In the genomic region with DNA sequence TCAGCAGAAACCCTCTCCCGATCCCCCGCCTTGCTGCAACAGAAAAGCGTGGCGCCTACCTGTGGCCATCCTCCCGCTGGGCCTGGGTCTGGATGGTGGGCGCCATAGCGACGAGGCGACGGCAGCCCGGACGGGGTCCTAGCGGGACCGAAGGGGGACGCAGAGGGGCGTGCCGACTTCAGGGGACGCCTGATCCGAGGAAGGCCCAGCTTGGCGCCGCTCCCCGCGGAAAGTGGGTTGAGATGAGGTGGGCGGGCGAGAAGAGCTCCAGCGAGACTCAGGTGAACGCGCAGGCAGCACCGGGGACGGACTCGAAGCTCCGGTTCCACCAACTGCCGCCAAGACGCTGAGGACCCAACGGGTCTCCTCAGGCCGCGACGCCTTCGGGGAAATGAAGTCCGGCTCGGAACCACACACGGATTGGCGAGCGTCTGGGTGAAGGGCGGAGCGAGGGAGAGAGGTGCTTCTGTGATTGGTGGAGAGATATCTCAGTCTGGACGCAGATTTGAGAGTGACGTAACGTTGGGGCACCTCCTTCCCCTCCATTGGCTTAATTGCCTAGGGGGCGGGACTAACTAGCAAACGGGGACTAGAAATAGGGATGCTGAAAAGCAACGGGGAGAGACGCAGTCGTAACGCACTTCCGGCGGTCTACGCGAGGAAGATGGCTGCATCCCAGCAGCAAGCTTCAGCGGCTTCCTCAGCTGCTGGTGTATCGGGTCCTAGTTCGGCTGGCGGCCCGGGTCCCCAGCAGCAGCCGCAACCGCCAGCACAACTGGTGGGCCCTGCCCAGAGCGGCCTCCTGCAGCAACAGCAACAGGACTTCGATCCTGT, we compare ENCODE assay signal across 8 cellular contexts. TPM values are rescaled to one million over a fixed set of nuclear protein-coding genes. Genes with fewer than 3 reads are reported as not detected.
DNase-seq lines count a peak whose midpoint lies in the region; ATAC-seq, FAIRE-seq and TF ChIP-seq lines count a peak whose summit lies in the region.

TSS of gene MED29 (plus strand) at position 620 of the 834 bp plus-strand sequence. CDS start at position 665, 45 bp downstream.
TSS of gene PAF1 (minus strand) at position 348 of the 834 bp plus-strand sequence. CDS start at position 106, 242 bp downstream.

- H3K27ac ChIP-seq in HepG2 (ENCODE audit: extremely low read length, insufficient read depth, low read length) = peak within 1 kb of the TSS; percentile 86

- TF ChIP-seq EP300 in HepG2 (IDR thresholded peaks at IDR 0.05; ENCODE audit: low read depth in 2 of 2, low read length in 2 of 2) (no peak), HepG2 (CRISPR knock-in tag; IDR thresholded peaks at IDR 0.05; ENCODE audit: borderline replicate concordance) (0 out of 2 replicates have a peak, but pooled peaks have one; percentile 30)

- H4K20me1 ChIP-seq in HepG2 (ENCODE audit: insufficient read depth, low read length) = no peaks in the 10 kb centered on the region

- CTCF ChIA-PET in HepG2 (lab: Yijun Ruan, JAX; ENCODE audit: low intra/inter-chr PET ratio, low total read pairs) = interaction anchor here (1.3 kb wide), 1 partner anchor 21 kb away, joined by 3 read pairs; the partner anchor contains the start of gene PLEKHG2

- peak; percentile 100 for FAIRE-seq in HepG2 (lab: Jason Lieb, UNC)

- peaks cover 9 to 46% of the 10 kb centered on the region in 2 experiments for H3K36me3 ChIP-seq in HepG2 (replicated peaks in 1 of 2; ENCODE audit: control insufficient read depth in 1 of 2, insufficient read depth in 2 of 2, low read length in 2 of 2)

- H3K27me3 ChIP-seq in HepG2 (ENCODE audit: control insufficient read depth in 1 of 2, insufficient read depth in 2 of 2, low read length in 2 of 2) = no peaks in the 10 kb centered on the region

- H3K9me3 ChIP-seq in HepG2 (ENCODE audit: low read length) = no peaks in the 10 kb centered on the region

- peak; percentile 89 for ATAC-seq in GM19397 (IDR thresholded peaks at IDR 0.05; ENCODE audit: unreplicated experiment)
- ATAC-seq in HG03571 (IDR thresholded peaks at IDR 0.05; ENCODE audit: unreplicated experiment) = peak; percentile 81
- peak; percentile 96 for ATAC-seq in HepG2

- POLR2A ChIA-PET in HepG2 (lab: Yijun Ruan, JAX) = interaction anchor here (0.7 to 3.2 kb wide), 22 partner anchors 8 to 772 kb away, joined by 3 to 49 read pairs (median 6); partner anchors contain the start of genes EIF3K, PAK4, PLEKHG2 and RPS16

- peaks cover 17% of the 10 kb centered on the region for H3K79me2 ChIP-seq in HepG2 (ENCODE audit: insufficient read depth, low read length)

- TF ChIP-seq POLR2A in HepG2 (IDR thresholded peaks at IDR 0.05; ENCODE audit: insufficient read depth in 1 of 2, low read depth in 2 of 2, low read length in 2 of 2) = peak; percentile 98

- peak; percentile 57 for TF ChIP-seq CTCF in HepG2 (CRISPR knock-in tag; IDR thresholded peaks at IDR 0.05)

- 0 out of 2 replicates have a peak, but pooled peaks have one; percentile 16 for TF ChIP-seq RAD21 in HepG2 (CRISPR knock-in tag; IDR thresholded peaks at IDR 0.05)

- DNase-seq in CD1c-positive myeloid dendritic cell (ENCODE audit: extremely low spot score) (peak; percentile 99), NCI-H82 (lab: John Stamatoyannopoulos, UW) (peak; percentile 100), dermis microvascular lymphatic vessel endothelial cell (ENCODE audit: low read depth in 2 of 2) (peak; percentile 99 to 100), HepG2 (ENCODE audit: low spot score) (peak; percentile 99)
- peak; percentile 94 to 96 for DNase-seq in activated CD4-positive, alpha-beta T cell treated with anti-CD3 and anti-CD28 coated beads, Interleukin-2, amount 50 U/mL, for 48 hours
- DNase-seq in stimulated activated CD4-positive, alpha-beta T cell treated with anti-CD3 and anti-CD28 coated beads, Interleukin-4, amount 100 ng/mL, for 1 hour = peak; percentile 92

- intact Hi-C loops in HepG2 (cut with micrococcal nuclease; ENCODE audit: unreplicated experiment) = loop anchor here (1.0 kb wide), 1 partner anchor 7 kb away; no protein-coding TSS in a partner anchor

- H3K4me1 ChIP-seq in HepG2 (ENCODE audit: insufficient read depth, low read length) = peaks cover 22% of the 10 kb centered on the region

- H3K4me2 ChIP-seq in HepG2 (ENCODE audit: low read depth, low read length) = peak within 1 kb of the TSS; percentile 75

- H2AFZ ChIP-seq in HepG2 (ENCODE audit: low read length) = no peak within 1 kb of the TSS

- BruUV-seq in HepG2 (replicated peaks; lab: Mats Ljungman, UMichigan) = no TSS peak

- H3K4me3 ChIP-seq in HepG2 (replicated peaks in 1 of 3; ENCODE audit: insufficient read depth in 1 of 3, low read depth in 2 of 3, low read length in 3 of 3) = peak within 1 kb of the TSS; percentile 92 to 96 (median 95)

- WGBS in HepG2 (ENCODE audit: low lambda C conversion rate) = 0% methylated on average over 45 of the region's 68 CpGs

- in situ Hi-C loops in HepG2 (cut with HindIII; ENCODE audit: extremely low pct_ligation_motif_present, low pct_unique_long_range_greater_than_20kb) = no loop called here

- peak within 1 kb of the TSS; percentile 95 for H3K9ac ChIP-seq in HepG2 (ENCODE audit: insufficient read depth, low read depth, low read length)

TF ChIP-seq in HepG2, 621 proteins besides CTCF, POLR2A, EP300 and RAD21 (continues in another document):
- TF ChIP-seq KDM6A (CRISPR knock-in tag; IDR thresholded peaks at IDR 0.05; ENCODE audit: low read depth) = no peak
- TF ChIP-seq AHR (CRISPR knock-in tag; IDR thresholded peaks at IDR 0.05) = peak; percentile 45; the same call in 1 of the 2 replicates
- TF ChIP-seq ZNF17 (CRISPR knock-in tag; IDR thresholded peaks at IDR 0.05) = no peak
- peak; percentile 93 for TF ChIP-seq ZNF788 (CRISPR knock-in tag; IDR thresholded peaks at IDR 0.05; ENCODE audit: borderline replicate concordance)
- peak; percentile 35; the same call in 1 of the 2 replicates for TF ChIP-seq MIER3 (CRISPR knock-in tag; IDR thresholded peaks at IDR 0.05; ENCODE audit: borderline replicate concordance)

RNA-seq across cellular contexts. Expression of gene MED29, which starts in this region (rescaled TPM):
- 11.6 and 17.3 TPM in 2 replicates for total RNA-seq in dermis microvascular lymphatic vessel endothelial cell
- total RNA-seq in HepG2 (2016; rRNA removed; fragmentation: Illumina TruSeq; extraction: Trizol) = 14.0 and 18.1 TPM in 2 replicates
- total RNA-seq in HepG2 (2016; cell fraction: cytosol; rRNA removed; fragmentation: Illumina TruSeq; extraction: Trizol; ENCODE audit: low read depth) = 3.3 and 3.4 TPM in 2 replicates
- total RNA-seq in HepG2 (2016; cell fraction: insoluble cytoplasmic fraction; rRNA removed; fragmentation: Illumina TruSeq; extraction: Trizol) = 14.6 and 16.5 TPM in 2 replicates
- 8.2 and 8.3 TPM in 2 replicates for total RNA-seq in HepG2 (2016; cell fraction: membrane; rRNA removed; fragmentation: Illumina TruSeq; extraction: Trizol)
- 6.8 and 6.9 TPM in 2 replicates for total RNA-seq in HepG2 (2016; cell fraction: nucleus; rRNA removed; fragmentation: Illumina TruSeq; extraction: Trizol)
- 19.7 and 23.7 TPM in 2 replicates for polyA plus RNA-seq in HepG2 (2011; rRNA removed)
- 23.2 and 27.9 TPM in 2 replicates for polyA plus RNA-seq in HepG2 (2011; cell fraction: cytosol; rRNA removed)
- 16.6 and 20.4 TPM in 2 replicates for polyA plus RNA-seq in HepG2 (2011; cell fraction: nucleus; rRNA removed)
- polyA plus RNA-seq in HepG2 (2012) = 12.2 and 13.4 TPM in 2 replicates
- 3.1 TPM in 2 replicates for polyA plus RNA-seq in HepG2 (2016; cell fraction: cytosol; fragmentation: Illumina TruSeq; extraction: Trizol; ENCODE audit: low read depth)
- polyA plus RNA-seq in HepG2 (2016; cell fraction: insoluble cytoplasmic fraction; fragmentation: Illumina TruSeq; extraction: Trizol; ENCODE audit: low read depth) = 18.4 and 20.3 TPM in 2 replicates
- 6.3 and 7.9 TPM in 2 replicates for polyA plus RNA-seq in HepG2 (2016; cell fraction: membrane; fragmentation: Illumina TruSeq; extraction: Trizol; ENCODE audit: low read depth)
- 14.1 and 15.8 TPM in 2 replicates for polyA plus RNA-seq in HepG2 (2016; cell fraction: nucleus; fragmentation: Illumina TruSeq; extraction: Trizol; ENCODE audit: insufficient read depth, low read depth)
- 44.1 and 48.3 TPM in 2 replicates for polyA minus RNA-seq in HepG2 (2011; rRNA and poly(A)+ RNA removed; ENCODE audit: low replicate concordance)
- 10.6 and 11.3 TPM in 2 replicates for polyA minus RNA-seq in HepG2 (2011; cell fraction: cytosol; rRNA and poly(A)+ RNA removed)
- 10.1 and 13.1 TPM in 2 replicates for polyA minus RNA-seq in HepG2 (2011; cell fraction: nucleus; rRNA and poly(A)+ RNA removed)

RNA-seq across cellular contexts. Expression of gene PAF1, which starts in this region (rescaled TPM):
- total RNA-seq in dermis microvascular lymphatic vessel endothelial cell = 23.4 and 24.9 TPM in 2 replicates
- total RNA-seq in HepG2 (2016; rRNA removed; fragmentation: Illumina TruSeq; extraction: Trizol) = 30.2 and 31.0 TPM in 2 replicates
- total RNA-seq in HepG2 (2016; cell fraction: cytosol; rRNA removed; fragmentation: Illumina TruSeq; extraction: Trizol; ENCODE audit: low read depth) = 4.3 and 4.6 TPM in 2 replicates
- total RNA-seq in HepG2 (2016; cell fraction: insoluble cytoplasmic fraction; rRNA removed; fragmentation: Illumina TruSeq; extraction: Trizol) = 25.2 and 33.6 TPM in 2 replicates
- total RNA-seq in HepG2 (2016; cell fraction: membrane; rRNA removed; fragmentation: Illumina TruSeq; extraction: Trizol) = 7.2 and 8.9 TPM in 2 replicates
- total RNA-seq in HepG2 (2016; cell fraction: nucleus; rRNA removed; fragmentation: Illumina TruSeq; extraction: Trizol) = 17.1 and 20.6 TPM in 2 replicates
- polyA plus RNA-seq in HepG2 (2011; rRNA removed) = 30.3 and 31.1 TPM in 2 replicates
- 23.2 and 28.5 TPM in 2 replicates for polyA plus RNA-seq in HepG2 (2011; cell fraction: cytosol; rRNA removed)
- polyA plus RNA-seq in HepG2 (2011; cell fraction: nucleus; rRNA removed) = 46.4 and 51.2 TPM in 2 replicates
- polyA plus RNA-seq in HepG2 (2012) = 31.0 and 32.0 TPM in 2 replicates
- polyA plus RNA-seq in HepG2 (2016; cell fraction: cytosol; fragmentation: Illumina TruSeq; extraction: Trizol; ENCODE audit: low read depth) = 4.2 and 4.5 TPM in 2 replicates
- 45.7 and 53.2 TPM in 2 replicates for polyA plus RNA-seq in HepG2 (2016; cell fraction: insoluble cytoplasmic fraction; fragmentation: Illumina TruSeq; extraction: Trizol; ENCODE audit: low read depth)
- 7.1 and 7.8 TPM in 2 replicates for polyA plus RNA-seq in HepG2 (2016; cell fraction: membrane; fragmentation: Illumina TruSeq; extraction: Trizol; ENCODE audit: low read depth)
- 51.5 and 52.7 TPM in 2 replicates for polyA plus RNA-seq in HepG2 (2016; cell fraction: nucleus; fragmentation: Illumina TruSeq; extraction: Trizol; ENCODE audit: insufficient read depth, low read depth)
- 32.5 and 51.4 TPM in 2 replicates for polyA minus RNA-seq in HepG2 (2011; rRNA and poly(A)+ RNA removed; ENCODE audit: low replicate concordance)
- polyA minus RNA-seq in HepG2 (2011; cell fraction: cytosol; rRNA and poly(A)+ RNA removed) = 17.1 and 19.9 TPM in 2 replicates
- polyA minus RNA-seq in HepG2 (2011; cell fraction: nucleus; rRNA and poly(A)+ RNA removed) = 30.1 and 33.9 TPM in 2 replicates

Comparison
In these comparisons a context has a peak if more than half of its experiments do, and no peak if none do; other contexts are left out.
1. Peak in every context shown above with its lines: DNase-seq, ATAC-seq, H3K4me3 ChIP-seq and H3K27ac ChIP-seq.